Comparison of ENCODE assay signal across 31 cellular contexts in genomic region chr19:15396436-15396835, GRCh38. TPM values are rescaled to one million over a fixed set of nuclear protein-coding genes. Genes with fewer than 3 reads are reported as not detected.
DNase-seq lines count a peak whose midpoint lies in the region; ATAC-seq, FAIRE-seq and TF ChIP-seq lines count a peak whose summit lies in the region.
"Had no signal": no experiment of that assay in that cellular context is flagged by ENCODE, and none has a peak within 500 bp of the region (broad histone marks: within the 10 kb centered on the region; RNA-seq: fewer than 3 reads in every experiment).

No MANE protein-coding gene starts in this region.

- H4K20me1 ChIP-seq in neural progenitor cell (ENCODE audit: low read depth): peaks cover 37% of the 10 kb centered on the region

- CTCF ChIA-PET in CD4-positive, alpha-beta memory T cell (lab: Charles Lee; ENCODE audit: partially characterized antibody): interaction anchor here (1.2 kb wide), 1 partner anchor 19 kb away, joined by 3 read pairs; no protein-coding TSS in a partner anchor

- peak; percentile 47 for FAIRE-seq in bronchial epithelial cell (lab: Jason Lieb, UNC)
- FAIRE-seq: colon had no signal

- H3K36me3 ChIP-seq in CD4-positive, alpha-beta memory T cell (ENCODE audit: insufficient read depth, low read length): peaks cover 58% of the 10 kb centered on the region
- H3K36me3 ChIP-seq in bronchial epithelial cell (ENCODE audit: control insufficient read depth, insufficient read depth, low read length) (peaks cover 36% of the 10 kb centered on the region), neural progenitor cell (peaks cover 8% of the 10 kb centered on the region)

- H2AFZ ChIP-seq in neural progenitor cell (replicated peaks): no peak overlapping the region
- H2AFZ ChIP-seq: GM23338, PC-9 had no signal

- POLR2A ChIA-PET in CD4-positive, alpha-beta memory T cell (lab: Charles Lee; ENCODE audit: partially characterized antibody): no interaction called here

- H3K4me3 ChIP-seq in CD4-positive, alpha-beta memory T cell (ENCODE audit: low read length in 2 of 2): no peak overlapping the region
- H3K4me3 ChIP-seq in bronchial epithelial cell (ENCODE audit: low read depth, low read length) (no peak overlapping the region), neural progenitor cell (no peak overlapping the region)
- H3K4me3 ChIP-seq: body of pancreas, GM23338, PC-9, psoas muscle, tibial artery had no signal

- H3K4me2 ChIP-seq in neural progenitor cell: no peak overlapping the region
- H3K4me2 ChIP-seq: GM23338, PC-9 had no signal

- TF ChIP-seq CTCF in bronchial epithelial cell (IDR thresholded peaks at IDR 0.05; ENCODE audit: insufficient read depth, low read length, severe bottlenecking) (no peak), neural progenitor cell (IDR thresholded peaks at IDR 0.05) (no peak)

- H3K4me1 Mint-ChIP-seq in activated CD4-positive, alpha-beta T cell treated with anti-CD3 and anti-CD28 coated beads, Interleukin-2, amount 10 ng/mL, durations not matched to agents 24 days and 14 days: no peaks in the 10 kb centered on the region
- peaks cover 4 to 7% (median 5%) of the 10 kb centered on the region in 4 donors for H3K4me1 Mint-ChIP-seq in CD4-positive, alpha-beta memory T cell
- no peaks in the 10 kb centered on the region for H3K4me1 Mint-ChIP-seq in neural progenitor cell
- H3K4me1 Mint-ChIP-seq: GM23338 had no signal

- no peak for DNase-seq in activated CD4-positive, alpha-beta T cell treated with anti-CD3 and anti-CD28 coated beads, Interleukin-2, amount 10 ng/mL, durations not matched to agents 24 days and 14 days
- no peak for DNase-seq in activated CD4-positive, alpha-beta T cell treated with anti-CD3 and anti-CD28 coated beads for 1 hour
- no peak for DNase-seq in CD4-positive, alpha-beta memory T cell
- DNase-seq in bronchial epithelial cell (ENCODE audit: low read depth) (no peak), neural progenitor cell (ENCODE audit: low spot score) (no peak), NCI-H526 (lab: John Stamatoyannopoulos, UW) (no peak)
- no peak for DNase-seq in effector CD4-positive, alpha-beta T cell
- DNase-seq: activated CD4-positive, alpha-beta T cell treated with anti-CD3 and anti-CD28 coated beads, Interleukin-2, amount 50 U/mL, for 1 hour; body of pancreas; CD8-positive, alpha-beta T cell; DMS 273 treated with DMSO at 0.1 percent for 48 hours; effector CD8-positive, alpha-beta T cell; EL; erythroblast; Kasumi-1; NCI-H1694; NCI-H524 treated with DMSO at 0.1 percent for 48 hours; NK-92 treated with Interleukin-12 subunit alpha and Interleukin-12 subunit beta, amount 100 ng/mL, for 24 hours; PC-9; psoas muscle; SIG-M5; SW 1271; T-helper 9 cell; WERI-Rb-1 had no signal

- H3K9me3 ChIP-seq in CD4-positive, alpha-beta memory T cell (ENCODE audit: control insufficient read depth in 1 of 2, low read length in 2 of 2): no peaks in the 10 kb centered on the region
- H3K9me3 ChIP-seq in neural progenitor cell (ENCODE audit: low read depth): no peaks in the 10 kb centered on the region
- H3K9me3 ChIP-seq: body of pancreas, neutrophil, psoas muscle, tibial artery had no signal

- ATAC-seq in GM21423 (IDR thresholded peaks at IDR 0.05; ENCODE audit: unreplicated experiment): no peak
- ATAC-seq: body of pancreas; CD8-positive, alpha-beta T cell; GM23338; psoas muscle had no signal

- H3K9me3 Mint-ChIP-seq in activated CD4-positive, alpha-beta T cell treated with anti-CD3 and anti-CD28 coated beads, Interleukin-2, amount 10 ng/mL, durations not matched to agents 24 days and 14 days: no peaks in the 10 kb centered on the region
- H3K9me3 Mint-ChIP-seq in CD4-positive, alpha-beta memory T cell: no peaks in the 10 kb centered on the region
- H3K9me3 Mint-ChIP-seq in neural progenitor cell: no peaks in the 10 kb centered on the region
- H3K9me3 Mint-ChIP-seq: activated T-helper 2 cell treated with anti-CD3 and anti-CD28 coated beads, Interferon-gamma antibody, Interleukin-2, Interleukin-4, amounts not matched to agents 10 μg/mL and 5 μg/mL and 100 μg/mL, durations not matched to agents 14 hours and 24 hours and 36 hours; CD8-positive, alpha-beta T cell; GM23338 had no signal

- H3K27me3 Mint-ChIP-seq in activated CD4-positive, alpha-beta T cell treated with anti-CD3 and anti-CD28 coated beads, Interleukin-2, amount 10 ng/mL, durations not matched to agents 24 days and 14 days: no peaks in the 10 kb centered on the region
- H3K27me3 Mint-ChIP-seq in CD4-positive, alpha-beta memory T cell: no peaks in the 10 kb centered on the region
- H3K27me3 Mint-ChIP-seq in neural progenitor cell (ENCODE audit: insufficient read depth, low read depth): peaks cover 8% of the 10 kb centered on the region

- H3K27me3 ChIP-seq in CD4-positive, alpha-beta memory T cell (ENCODE audit: insufficient read depth, low read length): no peaks in the 10 kb centered on the region
- H3K27me3 ChIP-seq in bronchial epithelial cell (ENCODE audit: control insufficient read depth, insufficient read depth, low read length) (no peaks in the 10 kb centered on the region), neural progenitor cell (no peaks in the 10 kb centered on the region)
- H3K27me3 ChIP-seq: body of pancreas, neutrophil, tibial artery had no signal

- intact Hi-C loops in activated CD4-positive, alpha-beta T cell treated with anti-CD3 and anti-CD28 coated beads, Interleukin-2, amount 10 ng/mL, durations not matched to agents 24 days and 14 days (cut with micrococcal nuclease): no loop called here
- intact Hi-C loops in CD4-positive, alpha-beta memory T cell (cut with micrococcal nuclease): no loop called here

- H3F3A ChIP-seq in neural progenitor cell (ENCODE audit: low read depth): peaks cover 8% of the 10 kb centered on the region

- no peaks in the 10 kb centered on the region for H3K4me1 ChIP-seq in CD4-positive, alpha-beta memory T cell (ENCODE audit: insufficient read depth, low read length)
- H3K4me1 ChIP-seq in neural progenitor cell: no peaks in the 10 kb centered on the region
- H3K4me1 ChIP-seq: body of pancreas had no signal

- H3K27ac Mint-ChIP-seq in activated CD4-positive, alpha-beta T cell treated with anti-CD3 and anti-CD28 coated beads, Interleukin-2, amount 10 ng/mL, durations not matched to agents 24 days and 14 days: peak overlapping the region; percentile 2
- H3K27ac Mint-ChIP-seq in CD4-positive, alpha-beta memory T cell: peak overlapping the region in 4 of 7 donors; percentile 54 to 84 (median 75)
- peak overlapping the region; percentile 69 for H3K27ac Mint-ChIP-seq in neural progenitor cell
- H3K27ac Mint-ChIP-seq: activated T-helper 2 cell treated with anti-CD3 and anti-CD28 coated beads, Interferon-gamma antibody, Interleukin-2, Interleukin-4, amounts not matched to agents 10 μg/mL and 5 μg/mL and 100 μg/mL, durations not matched to agents 14 hours and 24 hours and 36 hours; CD8-positive, alpha-beta T cell; GM23338 had no signal

- peaks cover 55% of the 10 kb centered on the region for H3K36me3 Mint-ChIP-seq in activated CD4-positive, alpha-beta T cell treated with anti-CD3 and anti-CD28 coated beads, Interleukin-2, amount 10 ng/mL, durations not matched to agents 24 days and 14 days (ENCODE audit: low read depth)
- peaks cover 33 to 60% of the 10 kb centered on the region in 2 donors for H3K36me3 Mint-ChIP-seq in CD4-positive, alpha-beta memory T cell
- peaks cover 40% of the 10 kb centered on the region for H3K36me3 Mint-ChIP-seq in neural progenitor cell

- peaks cover 59% of the 10 kb centered on the region for H3K79me2 ChIP-seq in neural progenitor cell (ENCODE audit: low read depth)

- no peak overlapping the region for H3K27ac ChIP-seq in CD4-positive, alpha-beta memory T cell (ENCODE audit: low read depth, low read length)
- no peak overlapping the region for H3K27ac ChIP-seq in neural progenitor cell
- H3K27ac ChIP-seq: 22Rv1, body of pancreas, neutrophil, PC-9, psoas muscle, tibial artery, WERI-Rb-1 had no signal

- H3K4me3 Mint-ChIP-seq in activated CD4-positive, alpha-beta T cell treated with anti-CD3 and anti-CD28 coated beads, Interleukin-2, amount 10 ng/mL, durations not matched to agents 24 days and 14 days: no peak overlapping the region
- H3K4me3 Mint-ChIP-seq in CD4-positive, alpha-beta memory T cell: no peak overlapping the region
- H3K4me3 Mint-ChIP-seq in neural progenitor cell: no peak overlapping the region
- H3K4me3 Mint-ChIP-seq: CD8-positive, alpha-beta T cell; GM23338 had no signal

- no peak overlapping the region for H3K9ac ChIP-seq in neural progenitor cell

RNA-seq across cellular contexts. Expression of gene AKAP8, which starts 16.8 kb away (rescaled TPM):
- total RNA-seq in activated CD4-positive, alpha-beta T cell treated with anti-CD3 and anti-CD28 coated beads, Interleukin-2, amount 10 ng/mL, durations not matched to agents 24 days and 14 days: 55.4 and 56.2 TPM in 2 replicates
- total RNA-seq in CD4-positive, alpha-beta memory T cell: 10 to 100 TPM; 69.9 to 71.5 TPM
- 10 to 100 TPM; 10.8 to 23.6 TPM for polyA plus RNA-seq in CD4-positive, alpha-beta memory T cell
- total RNA-seq in bronchial epithelial cell: 16.8 TPM in 2 replicates
- 20.1 and 23.7 TPM in 2 replicates for total RNA-seq in neural progenitor cell (ENCODE audit: low replicate concordance)

RNA-seq across cellular contexts. Expression of gene AKAP8L, which starts 22.4 kb away (rescaled TPM):
- total RNA-seq in activated CD4-positive, alpha-beta T cell treated with anti-CD3 and anti-CD28 coated beads, Interleukin-2, amount 10 ng/mL, durations not matched to agents 24 days and 14 days: 76.8 and 80.1 TPM in 2 replicates
- total RNA-seq in CD4-positive, alpha-beta memory T cell: 100 to 1,000 TPM; 177 to 182 TPM
- 10 to 100 TPM; 31.4 to 61.4 TPM for polyA plus RNA-seq in CD4-positive, alpha-beta memory T cell
- total RNA-seq in bronchial epithelial cell (75.3 and 78.9 TPM in 2 replicates), neural progenitor cell (ENCODE audit: low replicate concordance) (131 and 210 TPM in 2 replicates)

RNA-seq across cellular contexts. Expression of gene WIZ, which starts 53.3 kb away (rescaled TPM):
- 36.3 and 36.5 TPM in 2 replicates for total RNA-seq in activated CD4-positive, alpha-beta T cell treated with anti-CD3 and anti-CD28 coated beads, Interleukin-2, amount 10 ng/mL, durations not matched to agents 24 days and 14 days
- 10 to 100 TPM; 28.7 to 30.0 TPM for total RNA-seq in CD4-positive, alpha-beta memory T cell
- 1 to 10 TPM in 1 of 2 donors, under 1 TPM in 1; 0.03 to 2.5 TPM for polyA plus RNA-seq in CD4-positive, alpha-beta memory T cell
- 2.4 and 4.2 TPM in 2 replicates for total RNA-seq in bronchial epithelial cell
- total RNA-seq in neural progenitor cell (ENCODE audit: low replicate concordance): 9.1 and 30.3 TPM in 2 replicates

Comparison
In these comparisons a context has a peak if more than half of its experiments do, and no peak if none do; other contexts are left out.
1. H3K27ac Mint-ChIP-seq: peak in every context shown above with its lines; median percentile 75 in CD4-positive, alpha-beta memory T cell; 69 in neural progenitor cell; 2 in activated CD4-positive, alpha-beta T cell treated with anti-CD3 and anti-CD28 coated beads, Interleukin-2, amount 10 ng/mL, durations not matched to agents 24 days and 14 days.